In genomic region chr19:18496167-18496979, GRCh38 we compare ENCODE assay signal across 8 cellular contexts. TPM values are rescaled to one million over a fixed set of nuclear protein-coding genes. Genes with fewer than 3 reads are reported as not detected.
A peak's percentile ranks its signal among the peaks of the same experiment; 100 is the strongest.
DNase-seq lines count a peak whose midpoint lies in the region; ATAC-seq and TF ChIP-seq lines count a peak whose summit lies in the region.

No MANE protein-coding gene starts in this region.

- no peaks in the 10 kb centered on the region for H3K36me3 ChIP-seq in GM23338 (ENCODE audit: insufficient read depth)

- H3K27ac ChIP-seq in 22Rv1 (peak overlapping the region; percentile 60), GM23338 (ENCODE audit: low read depth) (no peak overlapping the region)

- peaks cover 44% of the 10 kb centered on the region for H3K4me1 Mint-ChIP-seq in memory B cell
- peaks cover 21% of the 10 kb centered on the region for H3K4me1 Mint-ChIP-seq in GM23338

- no peak overlapping the region for H3K4me3 ChIP-seq in GM23338

- peaks cover 76% of the 10 kb centered on the region for H3K79me2 ChIP-seq in GM23338 (replicated peaks; ENCODE audit: insufficient read depth)

- peaks cover 34% of the 10 kb centered on the region for H4K20me1 ChIP-seq in GM23338 (replicated peaks; ENCODE audit: insufficient read depth)

- H3K4me1 ChIP-seq in GM23338 (ENCODE audit: insufficient read depth), result no peaks in the 10 kb centered on the region; the same call in 1 of the 2 replicates

- no peaks in the 10 kb centered on the region for H3K9me2 ChIP-seq in GM23338 (ENCODE audit: insufficient read depth)

- ATAC-seq in GM21447 (IDR thresholded peaks at IDR 0.05; ENCODE audit: unreplicated experiment) (peak; percentile 73), memory B cell (ENCODE audit: low read depth) (peak; percentile 32), GM23338 (no peak)
- peak; percentile 92 to 97 for ATAC-seq in activated naive CD4-positive, alpha-beta T cell treated with anti-CD3 and anti-CD28 coated beads, Interleukin-2, amount 50 U/mL, for 72 hours

- TF ChIP-seq CTCF in 22Rv1 (IDR thresholded peaks at IDR 0.05), result peak; percentile 39
- peak in 1 of 2 experiments; percentile 21; a peak in 1 of 4 replicates for TF ChIP-seq CTCF in GM23338 (conservative IDR thresholded peaks at IDR 0.05; ENCODE audit: low read depth in 2 of 2)

- H3K4me2 ChIP-seq in GM23338, result no peak overlapping the region

- peak overlapping the region; percentile 5 for H3K4me3 Mint-ChIP-seq in memory B cell
- no peak overlapping the region for H3K4me3 Mint-ChIP-seq in GM23338

- H3K9me3 Mint-ChIP-seq in activated naive CD4-positive, alpha-beta T cell treated with anti-CD3 and anti-CD28 coated beads, Interleukin-2, amount 50 U/mL, for 72 hours, result no peaks in the 10 kb centered on the region
- no peaks in the 10 kb centered on the region for H3K9me3 Mint-ChIP-seq in memory B cell
- H3K9me3 Mint-ChIP-seq in GM23338, result no peaks in the 10 kb centered on the region

- 0 out of 2 replicates have a peak, but pooled peaks cover 3% of the 10 kb centered on the region for H3F3A ChIP-seq in GM23338 (replicated peaks; ENCODE audit: low read depth)

- H3K27ac Mint-ChIP-seq in activated naive CD4-positive, alpha-beta T cell treated with anti-CD3 and anti-CD28 coated beads, Interleukin-2, amount 50 U/mL, for 72 hours, result peak overlapping the region; percentile 86 to 87
- no peak overlapping the region for H3K27ac Mint-ChIP-seq in memory B cell
- H3K27ac Mint-ChIP-seq in GM23338, result no peak overlapping the region; the same call in 1 of the 2 replicates

- H3K27me3 Mint-ChIP-seq in memory B cell (no peaks in the 10 kb centered on the region), GM23338 (ENCODE audit: insufficient read depth, low read depth, poor library complexity) (no peaks in the 10 kb centered on the region)

- no peaks in the 10 kb centered on the region for H3K27me3 ChIP-seq in GM23338 (ENCODE audit: insufficient read depth)

- H2AFZ ChIP-seq in GM23338, result no peak overlapping the region

- DNase-seq in SHP77 treated with DMSO at 0.1 percent for 48 hours (lab: John Stamatoyannopoulos, UW) (peak; percentile 41), memory B cell (ENCODE audit: low spot score in 2 of 2) (no peak), amniotic stem cell (lab: John Stamatoyannopoulos, UW) (no peak), GM23338 (ENCODE audit: low spot score) (no peak), NCI-H524 treated with DMSO at 0.1 percent for 48 hours (lab: John Stamatoyannopoulos, UW) (no peak)
- DNase-seq in activated naive CD4-positive, alpha-beta T cell treated with anti-CD3 and anti-CD28 coated beads, Interleukin-2, amount 50 U/mL, for 72 hours (ENCODE audit: low spot score in 2 of 2), result peak; percentile 42 to 82

- H3K36me3 Mint-ChIP-seq in activated naive CD4-positive, alpha-beta T cell treated with anti-CD3 and anti-CD28 coated beads, Interleukin-2, amount 50 U/mL, for 72 hours, result no peaks in the 10 kb centered on the region
- H3K36me3 Mint-ChIP-seq in memory B cell (peaks cover 4% of the 10 kb centered on the region), GM23338 (ENCODE audit: low read depth) (no peaks in the 10 kb centered on the region; the same call in 2 of the 3 replicates)

TF ChIP-seq in GM23338, 12 proteins besides CTCF, POLR2A, EP300 and RAD21:
- no peak for TF ChIP-seq CREB1 (CRISPR knock-in tag; IDR thresholded peaks at IDR 0.05; ENCODE audit: low read depth)
- TF ChIP-seq, protein P1, sequence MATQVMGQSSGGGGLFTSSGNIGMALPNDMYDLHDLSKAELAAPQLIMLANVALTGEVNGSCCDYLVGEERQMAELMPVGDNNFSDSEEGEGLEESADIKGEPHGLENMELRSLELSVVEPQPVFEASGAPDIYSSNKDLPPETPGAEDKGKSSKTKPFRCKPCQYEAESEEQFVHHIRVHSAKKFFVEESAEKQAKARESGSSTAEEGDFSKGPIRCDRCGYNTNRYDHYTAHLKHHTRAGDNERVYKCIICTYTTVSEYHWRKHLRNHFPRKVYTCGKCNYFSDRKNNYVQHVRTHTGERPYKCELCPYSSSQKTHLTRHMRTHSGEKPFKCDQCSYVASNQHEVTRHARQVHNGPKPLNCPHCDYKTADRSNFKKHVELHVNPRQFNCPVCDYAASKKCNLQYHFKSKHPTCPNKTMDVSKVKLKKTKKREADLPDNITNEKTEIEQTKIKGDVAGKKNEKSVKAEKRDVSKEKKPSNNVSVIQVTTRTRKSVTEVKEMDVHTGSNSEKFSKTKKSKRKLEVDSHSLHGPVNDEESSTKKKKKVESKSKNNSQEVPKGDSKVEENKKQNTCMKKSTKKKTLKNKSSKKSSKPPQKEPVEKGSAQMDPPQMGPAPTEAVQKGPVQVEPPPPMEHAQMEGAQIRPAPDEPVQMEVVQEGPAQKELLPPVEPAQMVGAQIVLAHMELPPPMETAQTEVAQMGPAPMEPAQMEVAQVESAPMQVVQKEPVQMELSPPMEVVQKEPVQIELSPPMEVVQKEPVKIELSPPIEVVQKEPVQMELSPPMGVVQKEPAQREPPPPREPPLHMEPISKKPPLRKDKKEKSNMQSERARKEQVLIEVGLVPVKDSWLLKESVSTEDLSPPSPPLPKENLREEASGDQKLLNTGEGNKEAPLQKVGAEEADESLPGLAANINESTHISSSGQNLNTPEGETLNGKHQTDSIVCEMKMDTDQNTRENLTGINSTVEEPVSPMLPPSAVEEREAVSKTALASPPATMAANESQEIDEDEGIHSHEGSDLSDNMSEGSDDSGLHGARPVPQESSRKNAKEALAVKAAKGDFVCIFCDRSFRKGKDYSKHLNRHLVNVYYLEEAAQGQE (IDR thresholded peaks at IDR 0.05; ENCODE audit: unreplicated experiment), result no peak
- TF ChIP-seq, protein P2, sequence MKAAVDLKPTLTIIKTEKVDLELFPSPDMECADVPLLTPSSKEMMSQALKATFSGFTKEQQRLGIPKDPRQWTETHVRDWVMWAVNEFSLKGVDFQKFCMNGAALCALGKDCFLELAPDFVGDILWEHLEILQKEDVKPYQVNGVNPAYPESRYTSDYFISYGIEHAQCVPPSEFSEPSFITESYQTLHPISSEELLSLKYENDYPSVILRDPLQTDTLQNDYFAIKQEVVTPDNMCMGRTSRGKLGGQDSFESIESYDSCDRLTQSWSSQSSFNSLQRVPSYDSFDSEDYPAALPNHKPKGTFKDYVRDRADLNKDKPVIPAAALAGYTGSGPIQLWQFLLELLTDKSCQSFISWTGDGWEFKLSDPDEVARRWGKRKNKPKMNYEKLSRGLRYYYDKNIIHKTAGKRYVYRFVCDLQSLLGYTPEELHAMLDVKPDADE (IDR thresholded peaks at IDR 0.05), result no peak
- no peak for TF ChIP-seq EZH2 (IDR thresholded peaks at IDR 0.05; ENCODE audit: low read depth, unreplicated experiment)
- no peak for TF ChIP-seq NANOG (IDR thresholded peaks at IDR 0.05; ENCODE audit: borderline replicate concordance)
- TF ChIP-seq ZNF114 (CRISPR knock-in tag; IDR thresholded peaks at IDR 0.05), result no peak
- TF ChIP-seq ZNF331 (CRISPR knock-in tag; IDR thresholded peaks at IDR 0.05; ENCODE audit: low read depth), result no peak
- no peak for TF ChIP-seq EZH2phosphoT487 (IDR thresholded peaks at IDR 0.05; ENCODE audit: unreplicated experiment)
- TF ChIP-seq POLR2AphosphoS5 (IDR thresholded peaks at IDR 0.05; ENCODE audit: low read depth), result no peak
- TF ChIP-seq JUNB (IDR thresholded peaks at IDR 0.05; ENCODE audit: unreplicated experiment), result no peak

RNA-seq across cellular contexts. Expression of gene ELL, which starts 25.5 kb away (rescaled TPM):
- 10 to 100 TPM; 18.8 to 23.0 TPM for total RNA-seq in activated naive CD4-positive, alpha-beta T cell treated with anti-CD3 and anti-CD28 coated beads, Interleukin-2, amount 50 U/mL, for 72 hours
- 16.2 and 20.1 TPM in 2 replicates for total RNA-seq in GM23338 (2014; rRNA removed; shearing (Covaris generic))
- 9.1 and 11.3 TPM in 2 replicates for polyA plus RNA-seq in GM23338 (2016; fragmentation: Nextera tagmentation; extraction: Ambion mirVana)

RNA-seq across cellular contexts. Expression of gene FKBP8, which starts 47.0 kb away (rescaled TPM):
- total RNA-seq in activated naive CD4-positive, alpha-beta T cell treated with anti-CD3 and anti-CD28 coated beads, Interleukin-2, amount 50 U/mL, for 72 hours, result 100 to 1,000 TPM; 153 to 236 TPM
- total RNA-seq in GM23338 (2014; rRNA removed; shearing (Covaris generic)), result 291 and 367 TPM in 2 replicates
- polyA plus RNA-seq in GM23338 (2016; fragmentation: Nextera tagmentation; extraction: Ambion mirVana), result 158 and 164 TPM in 2 replicates

RNA-seq across cellular contexts. Expression of gene ISYNA1, which starts 58.4 kb away (rescaled TPM):
- total RNA-seq in activated naive CD4-positive, alpha-beta T cell treated with anti-CD3 and anti-CD28 coated beads, Interleukin-2, amount 50 U/mL, for 72 hours, result 10 to 100 TPM; 19.7 to 30.8 TPM
- total RNA-seq in GM23338 (2014; rRNA removed; shearing (Covaris generic)), result 199 and 208 TPM in 2 replicates
- polyA plus RNA-seq in GM23338 (2016; fragmentation: Nextera tagmentation; extraction: Ambion mirVana), result 191 and 217 TPM in 2 replicates

Comparison
In these comparisons a context has a peak if more than half of its experiments do, and no peak if none do; other contexts are left out.
1. DNase-seq: peak in SHP77 treated with DMSO at 0.1 percent for 48 hours (single experiment) and activated naive CD4-positive, alpha-beta T cell treated with anti-CD3 and anti-CD28 coated beads, Interleukin-2, amount 50 U/mL, for 72 hours (2 of 2); none in memory B cell (0 of 2), amniotic stem cell (single experiment), GM23338 (single experiment) and NCI-H524 treated with DMSO at 0.1 percent for 48 hours (single experiment).
2. H3K27ac Mint-ChIP-seq: peak in activated naive CD4-positive, alpha-beta T cell treated with anti-CD3 and anti-CD28 coated beads, Interleukin-2, amount 50 U/mL, for 72 hours (2 of 2); none in memory B cell (single experiment) and GM23338 (single experiment).